19 cellular contexts compared by ENCODE assay signal in genomic region chr16:12752159-12752558, GRCh38.
"Had no signal": no experiment of that assay in that cellular context is flagged by ENCODE, and none has a peak within 500 bp of the region (broad histone marks: within the 10 kb centered on the region; RNA-seq: fewer than 3 reads in every experiment).

No MANE protein-coding gene starts in this region.

- H3K27ac Mint-ChIP-seq: activated naive CD4-positive, alpha-beta T cell treated with anti-CD3 and anti-CD28 coated beads, Interleukin-2, amount 10 ng/mL, durations not matched to agents 7 days and 5 days; activated T-helper 1 cell treated with anti-CD3 and anti-CD28 coated beads, Interleukin-12 subunit alpha, Interleukin-12 subunit beta, Interleukin-2, Interleukin-4 antibody, amounts not matched to agents 30 ng/mL and 10 ng/mL and 1 ng/mL, durations not matched to agents 14 hours and 24 hours and 36 hours; endodermal cell; mesothelial cell of epicardium; neural progenitor cell; stimulated activated memory B cell treated with anti-CD40 and anti-IgM and Interleukin-4, amounts not matched to agents 10 μg/mL and 1 μg/mL and 100 μg/mL, for 72 hours had no signal

- H3K4me3 ChIP-seq: adrenal gland, dorsolateral prefrontal cortex, gastrocnemius medialis, lower lobe of right lung, neural progenitor cell, thyroid gland had no signal

- FAIRE-seq: islet of Langerhans had no signal

- H3K9me3 ChIP-seq: adrenal gland, gastrocnemius medialis, lower lobe of right lung, thyroid gland had no signal

- H3K27ac ChIP-seq: adrenal gland, gastrocnemius medialis, lower lobe of right lung, neural progenitor cell, parathyroid adenoma, thyroid gland had no signal

- H3K4me3 Mint-ChIP-seq: activated naive CD4-positive, alpha-beta T cell treated with anti-CD3 and anti-CD28 coated beads, Interleukin-2, amount 10 ng/mL, durations not matched to agents 7 days and 5 days; activated T-helper 1 cell treated with anti-CD3 and anti-CD28 coated beads, Interleukin-12 subunit alpha, Interleukin-12 subunit beta, Interleukin-2, Interleukin-4 antibody, amounts not matched to agents 30 ng/mL and 10 ng/mL and 1 ng/mL, durations not matched to agents 14 hours and 24 hours and 36 hours; endodermal cell; mesothelial cell of epicardium; neural progenitor cell; stimulated activated memory B cell treated with anti-CD40 and anti-IgM and Interleukin-4, amounts not matched to agents 10 μg/mL and 1 μg/mL and 100 μg/mL, for 72 hours had no signal

- H2AFZ ChIP-seq: neural progenitor cell, parathyroid adenoma had no signal

- ATAC-seq: gastrocnemius medialis; left colon; lower lobe of right lung; stimulated activated memory B cell treated with anti-CD40 and anti-IgM and Interleukin-4, amounts not matched to agents 10 μg/mL and 1 μg/mL and 100 μg/mL, for 72 hours had no signal

- H3K9ac ChIP-seq: neural progenitor cell, parathyroid adenoma had no signal

- DNase-seq: activated CD4-positive, alpha-beta T cell treated with anti-CD3 and anti-CD28 coated beads, Interleukin-2, amount 50 U/mL, for 1 hour; activated CD8-positive, alpha-beta memory T cell treated with anti-CD3 and anti-CD28 coated beads for 24 hours; activated naive CD4-positive, alpha-beta T cell treated with anti-CD3 and anti-CD28 coated beads, Interleukin-2, amount 10 ng/mL, durations not matched to agents 7 days and 5 days; adrenal gland; dorsolateral prefrontal cortex; endodermal cell; gastrocnemius medialis; left colon; lower lobe of right lung; stimulated activated CD4-positive, alpha-beta T cell treated with anti-CD3 and anti-CD28 coated beads, Interleukin-12 subunit alpha, Interleukin-12 subunit beta, amount 100 ng/mL, for 4 hours; stimulated activated CD4-positive, alpha-beta T cell treated with anti-CD3 and anti-CD28 coated beads, Interleukin-2, amount 100 ng/mL, for 24 hours; T-helper 2 cell; thyroid gland had no signal

- H3K36me3 ChIP-seq: adrenal gland, gastrocnemius medialis, lower lobe of right lung, neural progenitor cell, thyroid gland had no signal

- H3K79me2 ChIP-seq: parathyroid adenoma had no signal

- H3K4me1 ChIP-seq: adrenal gland, gastrocnemius medialis, lower lobe of right lung, parathyroid adenoma, thyroid gland had no signal

- H3K27me3 Mint-ChIP-seq: activated naive CD4-positive, alpha-beta T cell treated with anti-CD3 and anti-CD28 coated beads, Interleukin-2, amount 10 ng/mL, durations not matched to agents 7 days and 5 days; stimulated activated memory B cell treated with anti-CD40 and anti-IgM and Interleukin-4, amounts not matched to agents 10 μg/mL and 1 μg/mL and 100 μg/mL, for 72 hours had no signal

- H3K4me2 ChIP-seq: neural progenitor cell had no signal

- H3K27me3 ChIP-seq: adrenal gland, dorsolateral prefrontal cortex, gastrocnemius medialis, neural progenitor cell, thyroid gland had no signal

- H3K36me3 Mint-ChIP-seq: mesothelial cell of epicardium; neural progenitor cell; stimulated activated memory B cell treated with anti-CD40 and anti-IgM and Interleukin-4, amounts not matched to agents 10 μg/mL and 1 μg/mL and 100 μg/mL, for 72 hours had no signal

- H3K9me3 Mint-ChIP-seq: activated naive CD4-positive, alpha-beta T cell treated with anti-CD3 and anti-CD28 coated beads, Interleukin-2, amount 10 ng/mL, durations not matched to agents 7 days and 5 days; endodermal cell; mesothelial cell of epicardium; neural progenitor cell; stimulated activated memory B cell treated with anti-CD40 and anti-IgM and Interleukin-4, amounts not matched to agents 10 μg/mL and 1 μg/mL and 100 μg/mL, for 72 hours had no signal
